1 cellular context compared by ENCODE assay signal in the genomic region with DNA sequence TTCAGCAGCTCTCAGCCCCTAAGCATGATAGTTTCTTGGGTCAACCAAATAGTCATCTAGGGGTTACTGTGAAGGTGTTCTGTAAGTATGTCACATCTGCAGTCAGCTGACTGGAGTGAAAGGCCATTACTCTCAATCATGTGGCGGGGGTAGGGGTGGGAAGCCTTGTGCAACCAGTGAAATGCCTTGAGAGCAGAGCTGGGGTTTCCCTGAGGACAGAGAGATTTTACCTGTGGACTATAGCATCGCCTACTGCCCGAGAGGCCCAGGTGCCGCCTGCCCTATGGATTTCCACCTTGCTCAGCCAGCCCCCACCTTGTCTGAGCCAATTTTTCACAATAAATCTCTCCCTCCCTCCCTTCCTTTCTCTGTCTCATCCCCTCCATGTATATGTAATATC.
TF ChIP-seq lines count a peak whose summit lies in the region.

No MANE protein-coding gene starts in this region.

TF ChIP-seq in HepG2, 621 proteins besides CTCF, POLR2A, EP300 and RAD21:
- no peak for TF ChIP-seq HMG20B (CRISPR knock-in tag; conservative IDR thresholded peaks at IDR 0.05)
- TF ChIP-seq STAG1 (CRISPR knock-in tag; IDR thresholded peaks at IDR 0.05) = peak; percentile 36
